ENCODE assay signal across 8 cellular contexts in genomic region chr4:76087007-76087769, GRCh38. TPM values are rescaled to one million over a fixed set of nuclear protein-coding genes. Genes with fewer than 3 reads are reported as not detected.
DNase-seq lines count a peak whose midpoint lies in the region; TF ChIP-seq lines count a peak whose summit lies in the region.

No MANE protein-coding gene starts in this region.

- H3K27me3 Mint-ChIP-seq in activated naive CD4-positive, alpha-beta T cell treated with anti-CD3 and anti-CD28 coated beads, Interleukin-2, amount 10 ng/mL, durations not matched to agents 7 days and 5 days = peaks cover 4% of the 10 kb centered on the region
- H3K27me3 Mint-ChIP-seq in neural crest cell (ENCODE audit: low read depth) = no peaks in the 10 kb centered on the region
- peaks cover 7% of the 10 kb centered on the region for H3K27me3 Mint-ChIP-seq in T-helper 2 cell treated with Interferon-gamma antibody and Interleukin-4, amounts not matched to agents 5 μg/mL and 100 μg/mL, for 36 hours (ENCODE audit: low read depth)

- DNase-seq in activated naive CD4-positive, alpha-beta T cell treated with anti-CD3 and anti-CD28 coated beads, Interleukin-2, amount 10 ng/mL, durations not matched to agents 7 days and 5 days = peak; percentile 27
- no peak for DNase-seq in activated naive CD4-positive, alpha-beta T cell treated with anti-CD3 and anti-CD28 coated beads, Interleukin-2, amount 50 U/mL, for 16 hours
- peak; percentile 59 for DNase-seq in NCI-H1092 treated with DMSO at 0.1 percent for 48 hours (lab: John Stamatoyannopoulos, UW)
- DNase-seq in SKM-1 (lab: John Stamatoyannopoulos, UW; ENCODE audit: unreplicated experiment) = peak; percentile 44
- DNase-seq in fibroblast of peridontal ligament (ENCODE audit: extremely low read depth) = peak; percentile 60
- DNase-seq in neural crest cell (ENCODE audit: low read depth, low spot score) = peak; percentile 56
- no peak for DNase-seq in T-helper 2 cell treated with Interferon-gamma antibody and Interleukin-4, amounts not matched to agents 5 μg/mL and 100 μg/mL, for 36 hours (ENCODE audit: low spot score)
- no peak for DNase-seq in mesenteric fat pad (ENCODE audit: low spot score)

- no peak overlapping the region for H3K4me3 Mint-ChIP-seq in activated naive CD4-positive, alpha-beta T cell treated with anti-CD3 and anti-CD28 coated beads, Interleukin-2, amount 10 ng/mL, durations not matched to agents 7 days and 5 days
- no peak overlapping the region for H3K4me3 Mint-ChIP-seq in neural crest cell
- no peak overlapping the region for H3K4me3 Mint-ChIP-seq in T-helper 2 cell treated with Interferon-gamma antibody and Interleukin-4, amounts not matched to agents 5 μg/mL and 100 μg/mL, for 36 hours

- H3K4me1 Mint-ChIP-seq in activated naive CD4-positive, alpha-beta T cell treated with anti-CD3 and anti-CD28 coated beads, Interleukin-2, amount 10 ng/mL, durations not matched to agents 7 days and 5 days = peaks cover 3% of the 10 kb centered on the region
- peaks cover 8% of the 10 kb centered on the region for H3K4me1 Mint-ChIP-seq in neural crest cell
- H3K4me1 Mint-ChIP-seq in T-helper 2 cell treated with Interferon-gamma antibody and Interleukin-4, amounts not matched to agents 5 μg/mL and 100 μg/mL, for 36 hours (ENCODE audit: low read depth) = peaks cover 17% of the 10 kb centered on the region

- H3K9me3 Mint-ChIP-seq in activated naive CD4-positive, alpha-beta T cell treated with anti-CD3 and anti-CD28 coated beads, Interleukin-2, amount 10 ng/mL, durations not matched to agents 7 days and 5 days = no peaks in the 10 kb centered on the region
- H3K9me3 Mint-ChIP-seq in neural crest cell = no peaks in the 10 kb centered on the region
- no peaks in the 10 kb centered on the region for H3K9me3 Mint-ChIP-seq in T-helper 2 cell treated with Interferon-gamma antibody and Interleukin-4, amounts not matched to agents 5 μg/mL and 100 μg/mL, for 36 hours

- no peak overlapping the region for H3K27ac Mint-ChIP-seq in activated naive CD4-positive, alpha-beta T cell treated with anti-CD3 and anti-CD28 coated beads, Interleukin-2, amount 10 ng/mL, durations not matched to agents 7 days and 5 days
- H3K27ac Mint-ChIP-seq in neural crest cell (ENCODE audit: unreplicated experiment) = peak overlapping the region; percentile 85
- no peak overlapping the region for H3K27ac Mint-ChIP-seq in T-helper 2 cell treated with Interferon-gamma antibody and Interleukin-4, amounts not matched to agents 5 μg/mL and 100 μg/mL, for 36 hours

- TF ChIP-seq CTCF in neural crest cell (conservative IDR thresholded peaks at IDR 0.05) = peak; percentile 66

- no peaks in the 10 kb centered on the region for H3K36me3 Mint-ChIP-seq in activated naive CD4-positive, alpha-beta T cell treated with anti-CD3 and anti-CD28 coated beads, Interleukin-2, amount 10 ng/mL, durations not matched to agents 7 days and 5 days
- H3K36me3 Mint-ChIP-seq in neural crest cell (ENCODE audit: low read depth) = no peaks in the 10 kb centered on the region
- H3K36me3 Mint-ChIP-seq in T-helper 2 cell treated with Interferon-gamma antibody and Interleukin-4, amounts not matched to agents 5 μg/mL and 100 μg/mL, for 36 hours (ENCODE audit: low read depth) = no peaks in the 10 kb centered on the region

- CTCF ChIA-PET in activated naive CD4-positive, alpha-beta T cell treated with anti-CD3 and anti-CD28 coated beads, Interleukin-2, amount 10 ng/mL, durations not matched to agents 7 days and 5 days (lab: Charles Lee) = interaction anchor here (0.7 to 3.0 kb wide), 14 partner anchors 9 to 292 kb away, joined by 3 to 37 read pairs (median 6); partner anchors contain the start of gene ART3

RNA-seq across cellular contexts. Expression of gene ART3, which starts 12.7 kb away (rescaled TPM):
- total RNA-seq in neural crest cell (not detected in 2 replicates), mesenteric fat pad (not detected)

RNA-seq across cellular contexts. Expression of gene CXCL11, which starts 51.3 kb away (rescaled TPM):
- total RNA-seq in neural crest cell (not detected in 2 replicates), mesenteric fat pad (not detected)

Comparison
In these comparisons a context has a peak if more than half of its experiments do, and no peak if none do; other contexts are left out.
1. DNase-seq: peak in activated naive CD4-positive, alpha-beta T cell treated with anti-CD3 and anti-CD28 coated beads, Interleukin-2, amount 10 ng/mL, durations not matched to agents 7 days and 5 days (single experiment), NCI-H1092 treated with DMSO at 0.1 percent for 48 hours (single experiment), SKM-1 (single experiment), fibroblast of peridontal ligament (single experiment) and neural crest cell (single experiment); none in activated naive CD4-positive, alpha-beta T cell treated with anti-CD3 and anti-CD28 coated beads, Interleukin-2, amount 50 U/mL, for 16 hours (single experiment), T-helper 2 cell treated with Interferon-gamma antibody and Interleukin-4, amounts not matched to agents 5 μg/mL and 100 μg/mL, for 36 hours (single experiment) and mesenteric fat pad (single experiment).